ENCODE assay signal across 28 cellular contexts in genomic region chr2:217386041-217386440, GRCh38.
"Had no signal": no experiment of that assay in that cellular context is flagged by ENCODE, and none has a peak within 500 bp of the region (broad histone marks: within the 10 kb centered on the region; RNA-seq: fewer than 3 reads in every experiment).

No MANE protein-coding gene starts in this region.

- H3K36me3 ChIP-seq: esophagus muscularis mucosa, gastroesophageal sphincter, heart left ventricle, ovary, sigmoid colon, stomach, tibial artery had no signal

- H3K4me1 Mint-ChIP-seq: memory B cell; stimulated activated effector memory CD8-positive, alpha-beta T cell treated with anti-CD3 and anti-CD28 coated beads, Interleukin-12 subunit alpha, Interleukin-12 subunit beta, amount 100 ng/mL, for 72 hours had no signal

- H3K9me3 Mint-ChIP-seq: memory B cell had no signal

- H3K36me3 Mint-ChIP-seq: memory B cell; stimulated activated effector memory CD8-positive, alpha-beta T cell treated with anti-CD3 and anti-CD28 coated beads, Interleukin-12 subunit alpha, Interleukin-12 subunit beta, amount 100 ng/mL, for 72 hours; type B pancreatic cell had no signal

- ATAC-seq: foreskin keratinocyte; gastroesophageal sphincter; heart left ventricle; left lobe of liver; naive thymus-derived CD4-positive, alpha-beta T cell; psoas muscle; right cardiac atrium; stimulated activated effector memory CD8-positive, alpha-beta T cell treated with anti-CD3 and anti-CD28 coated beads, Interleukin-12 subunit alpha, Interleukin-12 subunit beta, amount 100 ng/mL, for 72 hours had no signal

- H3K4me3 Mint-ChIP-seq: dendritic cell treated with granulocyte-macrophage colony-stimulating factor and Interleukin-4, amounts not matched to agents 40 ng/mL and 50 ng/mL, for 4 days; endodermal cell; memory B cell; naive thymus-derived CD4-positive, alpha-beta T cell; nephron progenitor cell; stimulated activated effector memory CD8-positive, alpha-beta T cell treated with anti-CD3 and anti-CD28 coated beads, Interleukin-12 subunit alpha, Interleukin-12 subunit beta, amount 100 ng/mL, for 72 hours; type B pancreatic cell had no signal

- DNase-seq: effector CD8-positive, alpha-beta T cell; foreskin keratinocyte; heart left ventricle; kidney; midbrain; naive thymus-derived CD4-positive, alpha-beta T cell; nephron progenitor cell; nucleus accumbens; ovary; posterior cingulate gyrus; psoas muscle; right cardiac atrium; sigmoid colon; stimulated activated CD4-positive, alpha-beta T cell treated with anti-CD3 and anti-CD28 coated beads, Interleukin-2, amount 100 ng/mL, for 24 hours; stimulated activated CD4-positive, alpha-beta T cell treated with anti-CD3 and anti-CD28 coated beads, Interleukin-4, amount 100 ng/mL, for 24 hours; stimulated activated naive CD4-positive, alpha-beta T cell treated with Interleukin-2 at 50 U/mL for 16 hours; stomach; tibial artery had no signal

- H3K4me3 ChIP-seq: esophagus muscularis mucosa, gastroesophageal sphincter, heart left ventricle, hepatocyte, lung, ovary, psoas muscle, sigmoid colon, stomach, tibial artery had no signal

- H3K27ac Mint-ChIP-seq: dendritic cell treated with granulocyte-macrophage colony-stimulating factor and Interleukin-4, amounts not matched to agents 40 ng/mL and 50 ng/mL, for 4 days; endodermal cell; memory B cell; naive thymus-derived CD4-positive, alpha-beta T cell; nephron progenitor cell; stimulated activated effector memory CD8-positive, alpha-beta T cell treated with anti-CD3 and anti-CD28 coated beads, Interleukin-12 subunit alpha, Interleukin-12 subunit beta, amount 100 ng/mL, for 72 hours; type B pancreatic cell had no signal

- H3K9me3 ChIP-seq: esophagus muscularis mucosa, gastroesophageal sphincter, ovary, sigmoid colon had no signal

- H3K27me3 ChIP-seq: esophagus muscularis mucosa, foreskin keratinocyte, gastroesophageal sphincter, heart left ventricle, hepatocyte, ovary, sigmoid colon, stomach, tibial artery had no signal

- H3K27me3 Mint-ChIP-seq: memory B cell had no signal

- H3K4me1 ChIP-seq: foreskin keratinocyte, stomach had no signal

- H3K27ac ChIP-seq: esophagus muscularis mucosa, foreskin keratinocyte, gastroesophageal sphincter, hepatocyte, ovary, psoas muscle, stomach had no signal
